Comparison of ENCODE assay signal across 2 cellular contexts in the genomic region with DNA sequence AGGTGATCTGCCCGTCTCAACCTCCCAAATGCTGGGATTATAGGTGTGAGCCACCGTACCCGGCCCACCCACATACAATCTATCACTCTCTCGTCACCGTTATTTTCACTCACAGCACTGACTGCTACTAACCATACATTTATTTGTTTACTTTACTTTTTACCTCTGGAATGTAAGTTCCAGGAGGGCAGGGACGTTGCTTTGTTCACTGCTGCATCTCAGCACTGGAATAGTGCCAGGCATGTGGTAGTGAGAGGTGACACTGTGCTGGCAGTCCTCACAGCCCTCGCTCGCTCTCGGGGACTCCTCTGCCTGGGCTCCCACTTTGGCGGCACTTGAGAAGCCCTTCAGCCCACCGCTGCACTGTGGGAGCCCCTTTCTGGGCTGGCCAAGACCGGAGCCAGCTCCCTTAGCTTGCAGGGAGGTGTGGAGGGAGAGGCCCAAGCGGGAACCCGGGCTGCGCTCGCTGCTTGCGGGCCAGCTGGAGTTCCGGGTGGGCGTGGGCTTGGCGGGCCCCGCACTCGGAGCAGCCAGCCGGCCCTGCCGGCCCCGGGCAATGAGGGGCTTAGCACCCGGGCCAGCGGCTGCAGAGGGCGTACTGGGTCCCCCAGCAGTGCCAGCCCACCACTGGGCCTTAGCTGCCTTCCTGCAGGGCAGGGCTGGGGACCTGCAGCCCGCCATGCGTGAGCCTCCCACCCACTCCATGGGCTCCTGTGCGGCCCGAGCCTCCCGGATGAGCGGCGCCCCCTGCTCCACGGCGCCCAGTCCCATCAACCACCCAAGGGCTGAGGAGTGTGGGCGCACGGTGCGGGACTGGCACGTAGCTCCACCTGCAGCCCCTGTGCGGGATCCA.
TF ChIP-seq lines count a peak whose summit lies in the region.

No MANE protein-coding gene starts in this region.

TF ChIP-seq in HEK293, 187 proteins besides CTCF, POLR2A, EP300 and RAD21:
- TF ChIP-seq ZBTB8A (tag by site-specific recombination; IDR thresholded peaks at IDR 0.05), result peak; percentile 36; the same call in 1 of the 2 replicates

TF ChIP-seq in K562, 482 proteins besides CTCF, POLR2A, EP300 and RAD21:
- peak; percentile 28; the same call in 1 of the 2 replicates for TF ChIP-seq NFIC (IDR thresholded peaks at IDR 0.05)
